In genomic region chr19:18197306-18197705, GRCh38 we compare ENCODE assay signal across 8 cellular contexts.
"Had no signal": no experiment of that assay in that cellular context is flagged by ENCODE, and none has a peak within 500 bp of the region (broad histone marks: within the 10 kb centered on the region; RNA-seq: fewer than 3 reads in every experiment).

No MANE protein-coding gene starts in this region.

- H3K9ac ChIP-seq: GM23248 had no signal

- H3K4me3 ChIP-seq: GM23248, HAP-1 had no signal

- FAIRE-seq: HepG2 had no signal

- H3K9me3 ChIP-seq: HAP-1 had no signal

- H3K27ac ChIP-seq: GM23248, HL-60 had no signal

- DNase-seq: GM23248, GOT3, HFFc6, KBM-7 had no signal

- H2AFZ ChIP-seq: GM23248 had no signal

- ATAC-seq: HCT116, HepG2 had no signal
